9 cellular contexts compared by ENCODE assay signal in genomic region chr17:57898487-57899311, GRCh38. TPM values are rescaled to one million over a fixed set of nuclear protein-coding genes. Genes with fewer than 3 reads are reported as not detected.
DNase-seq lines count a peak whose midpoint lies in the region; ATAC-seq and TF ChIP-seq lines count a peak whose summit lies in the region.
"Had no signal": no experiment of that assay in that cellular context is flagged by ENCODE, and none has a peak within 500 bp of the region (broad histone marks: within the 10 kb centered on the region; RNA-seq: fewer than 3 reads in every experiment).

No MANE protein-coding gene starts in this region.

- no peaks in the 10 kb centered on the region for H3K27me3 ChIP-seq in Peyer's patch
- H3K27me3 ChIP-seq in neutrophil, result no peaks in the 10 kb centered on the region

- DNase-seq in AG20443 (ENCODE audit: low spot score), result peak; percentile 88
- no peak for DNase-seq in Peyer's patch
- DNase-seq in foreskin melanocyte, result peak; percentile 78
- no peak for DNase-seq in NCI-H2196 treated with DMSO at 0.1 percent for 48 hours (lab: John Stamatoyannopoulos, UW; ENCODE audit: unreplicated experiment)
- DNase-seq in SIG-M5 (lab: John Stamatoyannopoulos, UW), result no peak
- DNase-seq: activated CD4-positive, alpha-beta T cell treated with anti-CD3 and anti-CD28 coated beads, Interleukin-2, amount 50 U/mL, for 4 hours had no signal

- H3K27ac ChIP-seq in Peyer's patch (peak overlapping the region; percentile 57 to 86 (median 70)), neutrophil (peak overlapping the region; percentile 95)

- no peaks in the 10 kb centered on the region for H3K9me3 ChIP-seq in Peyer's patch
- H3K9me3 ChIP-seq in neutrophil, result no peaks in the 10 kb centered on the region

- H3K36me3 ChIP-seq in Peyer's patch (no peaks in the 10 kb centered on the region), neutrophil (peaks cover 5% of the 10 kb centered on the region)

- no peak for ATAC-seq in HG03135 (IDR thresholded peaks at IDR 0.05; ENCODE audit: unreplicated experiment)
- no peak for ATAC-seq in HG03280 (IDR thresholded peaks at IDR 0.05; ENCODE audit: unreplicated experiment)

- TF ChIP-seq CTCF in Peyer's patch (IDR thresholded peaks at IDR 0.05) (no peak), neutrophil (IDR thresholded peaks at IDR 0.05) (no peak)

- H3K4me3 ChIP-seq in Peyer's patch (no peak overlapping the region), neutrophil (ENCODE audit: low read depth in 1 of 2, low read length in 1 of 2) (no peak overlapping the region)

- H3K4me1 ChIP-seq in Peyer's patch (peaks cover 17 to 70% (median 21%) of the 10 kb centered on the region in 4 donors), neutrophil (ENCODE audit: control insufficient read depth in 1 of 2, insufficient read depth in 1 of 2, low read depth in 1 of 2, low read length in 1 of 2) (peaks cover 97 to 100% of the 10 kb centered on the region in 2 experiments)

- no peak for TF ChIP-seq POLR2A in Peyer's patch (IDR thresholded peaks at IDR 0.05)

RNA-seq across cellular contexts. Expression of gene MRPS23, which starts 48.9 kb away (rescaled TPM):
- total RNA-seq in Peyer's patch, result 1 to 10 TPM in 3 of 4 donors, under 1 TPM in 1; 0.83 to 7.4 (median 5.2) TPM

RNA-seq across cellular contexts. Expression of gene CUEDC1, which starts 56.5 kb away (rescaled TPM):
- 10 to 100 TPM; 10.2 to 45.4 (median 19.2) TPM for total RNA-seq in Peyer's patch

Comparison
In these comparisons a context has a peak if more than half of its experiments do, and no peak if none do; other contexts are left out.
1. DNase-seq: peak in AG20443 (single experiment) and foreskin melanocyte (single experiment); none in Peyer's patch (0 of 3), NCI-H2196 treated with DMSO at 0.1 percent for 48 hours (single experiment) and SIG-M5 (single experiment).